ENCODE assay signal across 1 cellular context in genomic region chr9:93954436-93955355, GRCh38.
TF ChIP-seq lines count a peak whose summit lies in the region.

A gene with protein sequence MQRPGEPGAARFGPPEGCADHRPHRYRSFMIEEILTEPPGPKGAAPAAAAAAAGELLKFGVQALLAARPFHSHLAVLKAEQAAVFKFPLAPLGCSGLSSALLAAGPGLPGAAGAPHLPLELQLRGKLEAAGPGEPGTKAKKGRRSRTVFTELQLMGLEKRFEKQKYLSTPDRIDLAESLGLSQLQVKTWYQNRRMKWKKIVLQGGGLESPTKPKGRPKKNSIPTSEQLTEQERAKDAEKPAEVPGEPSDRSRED (minus strand): TSS chr9:93955355. CDS start chr9:93955146, 209 bp downstream.

TF ChIP-seq in GM12878, 131 proteins besides CTCF, POLR2A, EP300 and RAD21 (continued from another document):
- TF ChIP-seq, protein P1, sequence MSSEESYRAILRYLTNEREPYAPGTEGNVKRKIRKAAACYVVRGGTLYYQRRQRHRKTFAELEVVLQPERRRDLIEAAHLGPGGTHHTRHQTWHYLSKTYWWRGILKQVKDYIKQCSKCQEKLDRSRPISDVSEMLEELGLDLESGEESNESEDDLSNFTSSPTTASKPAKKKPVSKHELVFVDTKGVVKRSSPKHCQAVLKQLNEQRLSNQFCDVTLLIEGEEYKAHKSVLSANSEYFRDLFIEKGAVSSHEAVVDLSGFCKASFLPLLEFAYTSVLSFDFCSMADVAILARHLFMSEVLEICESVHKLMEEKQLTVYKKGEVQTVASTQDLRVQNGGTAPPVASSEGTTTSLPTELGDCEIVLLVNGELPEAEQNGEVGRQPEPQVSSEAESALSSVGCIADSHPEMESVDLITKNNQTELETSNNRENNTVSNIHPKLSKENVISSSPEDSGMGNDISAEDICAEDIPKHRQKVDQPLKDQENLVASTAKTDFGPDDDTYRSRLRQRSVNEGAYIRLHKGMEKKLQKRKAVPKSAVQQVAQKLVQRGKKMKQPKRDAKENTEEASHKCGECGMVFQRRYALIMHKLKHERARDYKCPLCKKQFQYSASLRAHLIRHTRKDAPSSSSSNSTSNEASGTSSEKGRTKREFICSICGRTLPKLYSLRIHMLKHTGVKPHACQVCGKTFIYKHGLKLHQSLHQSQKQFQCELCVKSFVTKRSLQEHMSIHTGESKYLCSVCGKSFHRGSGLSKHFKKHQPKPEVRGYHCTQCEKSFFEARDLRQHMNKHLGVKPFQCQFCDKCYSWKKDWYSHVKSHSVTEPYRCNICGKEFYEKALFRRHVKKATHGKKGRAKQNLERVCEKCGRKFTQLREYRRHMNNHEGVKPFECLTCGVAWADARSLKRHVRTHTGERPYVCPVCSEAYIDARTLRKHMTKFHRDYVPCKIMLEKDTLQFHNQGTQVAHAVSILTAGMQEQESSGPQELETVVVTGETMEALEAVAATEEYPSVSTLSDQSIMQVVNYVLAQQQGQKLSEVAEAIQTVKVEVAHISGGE (CRISPR knock-in tag; IDR thresholded peaks at IDR 0.05) = no peak
- TF ChIP-seq FOXM1 (IDR thresholded peaks at IDR 0.05; ENCODE audit: low read depth, low read length) = no peak
